17 cellular contexts compared by ENCODE assay signal in genomic region chr11:76579752-76580151, GRCh38.
DNase-seq lines count a peak whose midpoint lies in the region; ATAC-seq, FAIRE-seq and TF ChIP-seq lines count a peak whose summit lies in the region.
"Had no signal": no experiment of that assay in that cellular context is flagged by ENCODE, and none has a peak within 500 bp of the region (broad histone marks: within the 10 kb centered on the region; RNA-seq: fewer than 3 reads in every experiment).

No MANE protein-coding gene starts in this region.

- H3K4me2 ChIP-seq in fibroblast of lung (ENCODE audit: extremely low read depth, insufficient read depth, low read length), result no peak overlapping the region
- H3K4me2 ChIP-seq: A549 had no signal

- peaks cover 59% of the 10 kb centered on the region for H3K4me1 Mint-ChIP-seq in osteocyte (ENCODE audit: unreplicated experiment)

- peak; percentile 46 for FAIRE-seq in urothelium cell line (lab: Jason Lieb, UNC)
- FAIRE-seq: A549 had no signal

- peak overlapping the region; percentile 71 to 94 (median 86) for H3K27ac ChIP-seq in heart left ventricle
- peak overlapping the region; percentile 73 for H3K27ac ChIP-seq in fibroblast of lung (ENCODE audit: insufficient read depth, low read length)
- H3K27ac ChIP-seq: A549 had no signal

- intact Hi-C loops in heart left ventricle (cut with DNase I) (loop anchor here in 1 of 10 donors (2.0 kb wide), 1 partner anchor 91 kb away; the partner anchor contains the start of gene LRRC32), cardiac septum (cut with DNase I) (loop anchor here (2.0 kb wide), 2 partner anchors 25 to 91 kb away; partner anchors contain the start of gene LRRC32)

- H3K4me3 Mint-ChIP-seq in osteocyte (ENCODE audit: unreplicated experiment), result peak overlapping the region; percentile 5
- H3K4me3 Mint-ChIP-seq: CD8-positive, alpha-beta T cell; stimulated activated naive B cell treated with anti-CD40 and anti-IgM and Interleukin-4, amounts not matched to agents 10 μg/mL and 1 μg/mL and 100 μg/mL, for 72 hours; T-helper 17 cell had no signal

- H3K36me3 ChIP-seq in heart left ventricle (no peaks in the 10 kb centered on the region), fibroblast of lung (ENCODE audit: control insufficient read depth, insufficient read depth, low read length) (no peaks in the 10 kb centered on the region)

- ATAC-seq in heart left ventricle (no peak), HG02852 (IDR thresholded peaks at IDR 0.05; ENCODE audit: unreplicated experiment) (no peak)
- ATAC-seq: A549; CD8-positive, alpha-beta T cell; stimulated activated naive B cell treated with anti-CD40 and anti-IgM and Interleukin-4, amounts not matched to agents 10 μg/mL and 1 μg/mL and 100 μg/mL, for 72 hours; T-helper 17 cell had no signal

- DNase-seq in heart left ventricle, result no peak
- DNase-seq in cardiac septum (ENCODE audit: low spot score), result no peak
- no peak for DNase-seq in fibroblast of lung (ENCODE audit: low read depth in 2 of 2)
- no peak for DNase-seq in osteocyte (ENCODE audit: extremely low spot score, unreplicated experiment)
- no peak for DNase-seq in urothelium cell line (ENCODE audit: low spot score)
- DNase-seq in AML-193 (lab: John Stamatoyannopoulos, UW), result no peak
- DNase-seq in KBM-7, result no peak
- DNase-seq: CD8-positive, alpha-beta T cell; HCEC 1CT; hippocampal formation; NCI-H1417; NK-92 treated with Interleukin-12 subunit alpha and Interleukin-12 subunit beta, amount 100 ng/mL, for 24 hours; SHP77; stimulated activated naive B cell treated with anti-CD40 and anti-IgM and Interleukin-4, amounts not matched to agents 10 μg/mL and 1 μg/mL and 100 μg/mL, for 72 hours; T-helper 17 cell had no signal

- no peaks in the 10 kb centered on the region for H3K9me3 Mint-ChIP-seq in osteocyte (ENCODE audit: unreplicated experiment)
- H3K9me3 Mint-ChIP-seq: CD8-positive, alpha-beta T cell; stimulated activated naive B cell treated with anti-CD40 and anti-IgM and Interleukin-4, amounts not matched to agents 10 μg/mL and 1 μg/mL and 100 μg/mL, for 72 hours had no signal

- H3K79me2 ChIP-seq in fibroblast of lung (ENCODE audit: control insufficient read depth, insufficient read depth, low read length), result no peaks in the 10 kb centered on the region

- peaks cover 19 to 45% (median 31%) of the 10 kb centered on the region in 12 donors for H3K4me1 ChIP-seq in heart left ventricle
- H3K4me1 ChIP-seq in fibroblast of lung (ENCODE audit: control insufficient read depth, extremely low read depth, insufficient read depth, low read length), result peaks cover 15% of the 10 kb centered on the region

- TF ChIP-seq CTCF in heart left ventricle (IDR thresholded peaks at IDR 0.05) (no peak), fibroblast of lung (conservative IDR thresholded peaks at IDR 0.05 in 1 of 2, IDR thresholded peaks at IDR 0.05 in 1 of 2; ENCODE audit: low read depth in 1 of 2, low read length in 2 of 2) (no peak), osteocyte (IDR thresholded peaks at IDR 0.05) (no peak)

- H3K9ac ChIP-seq in fibroblast of lung (ENCODE audit: insufficient read depth, low read length), result no peak overlapping the region

- no peaks in the 10 kb centered on the region for H3K9me3 ChIP-seq in heart left ventricle
- no peaks in the 10 kb centered on the region for H3K9me3 ChIP-seq in fibroblast of lung (ENCODE audit: control insufficient read depth, insufficient read depth, low read depth, low read length)
- H3K9me3 ChIP-seq: A549 had no signal

- H4K20me1 ChIP-seq in fibroblast of lung (ENCODE audit: control insufficient read depth, extremely low read depth, insufficient read depth, low read length), result no peaks in the 10 kb centered on the region

- in situ Hi-C loops in KBM-7 (cut with MboI; ENCODE audit: low pct_unique_long_range_greater_than_20kb, low sequenced_read_pairs), result loop anchor here (25.0 kb wide), 1 partner anchor 108 kb away; no protein-coding TSS in a partner anchor

- no peaks in the 10 kb centered on the region for H3K27me3 Mint-ChIP-seq in osteocyte (ENCODE audit: unreplicated experiment)

- no peaks in the 10 kb centered on the region for H3K36me3 Mint-ChIP-seq in osteocyte (ENCODE audit: unreplicated experiment)
- H3K36me3 Mint-ChIP-seq: CD8-positive, alpha-beta T cell; stimulated activated naive B cell treated with anti-CD40 and anti-IgM and Interleukin-4, amounts not matched to agents 10 μg/mL and 1 μg/mL and 100 μg/mL, for 72 hours had no signal

- H3K27me3 ChIP-seq in heart left ventricle (no peaks in the 10 kb centered on the region), fibroblast of lung (ENCODE audit: control insufficient read depth, insufficient read depth, low read length) (no peaks in the 10 kb centered on the region)

- H3K27ac Mint-ChIP-seq in osteocyte (ENCODE audit: unreplicated experiment), result peak overlapping the region; percentile 94
- H3K27ac Mint-ChIP-seq: CD8-positive, alpha-beta T cell; stimulated activated naive B cell treated with anti-CD40 and anti-IgM and Interleukin-4, amounts not matched to agents 10 μg/mL and 1 μg/mL and 100 μg/mL, for 72 hours; T-helper 17 cell had no signal

- H2AFZ ChIP-seq in fibroblast of lung (ENCODE audit: low read length), result no peak overlapping the region

- TF ChIP-seq POLR2A in heart left ventricle (IDR thresholded peaks at IDR 0.05), result no peak

- 77 to 98% (median 78%) methylated on average over 5 of the region's 5 CpGs for WGBS in heart left ventricle, 4 donors

- H3K4me3 ChIP-seq in heart left ventricle (peak overlapping the region in 1 of 12 donors; percentile 12), fibroblast of lung (replicated peaks in 1 of 4; ENCODE audit: control extremely low read depth in 1 of 4, insufficient read depth in 1 of 4, low read depth in 3 of 4, low read length in 4 of 4) (no peak overlapping the region)
- H3K4me3 ChIP-seq: A549 had no signal
